ENCODE assay signal across 1 cellular context in the genomic region with DNA sequence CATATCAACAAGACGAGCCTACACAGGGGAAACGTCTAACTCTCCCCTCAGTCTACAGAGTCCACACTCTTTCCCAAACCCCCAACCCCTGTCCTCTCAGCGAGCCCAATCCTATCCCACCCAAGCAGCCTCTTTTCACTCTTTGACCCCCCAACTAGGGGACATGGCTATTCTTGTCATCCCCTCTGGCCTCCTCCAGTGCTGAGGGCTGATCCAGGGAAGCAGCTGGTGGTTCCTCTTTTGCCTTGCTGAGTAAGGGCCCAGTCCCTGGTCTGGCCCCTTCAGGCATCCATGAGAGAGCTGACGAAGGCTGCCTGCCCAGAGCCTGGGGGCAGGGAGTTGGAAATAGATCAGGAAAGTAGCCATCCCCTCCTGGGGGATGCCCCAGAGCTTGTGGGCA.
TF ChIP-seq lines count a peak whose summit lies in the region.

No MANE protein-coding gene starts in this region.

TF ChIP-seq in H1, 55 proteins besides CTCF, POLR2A, EP300 and RAD21:
- no peak for TF ChIP-seq YY1 (IDR thresholded peaks at IDR 0.05; ENCODE audit: low read depth, low read length)
